19 cellular contexts compared by ENCODE assay signal in the genomic region with DNA sequence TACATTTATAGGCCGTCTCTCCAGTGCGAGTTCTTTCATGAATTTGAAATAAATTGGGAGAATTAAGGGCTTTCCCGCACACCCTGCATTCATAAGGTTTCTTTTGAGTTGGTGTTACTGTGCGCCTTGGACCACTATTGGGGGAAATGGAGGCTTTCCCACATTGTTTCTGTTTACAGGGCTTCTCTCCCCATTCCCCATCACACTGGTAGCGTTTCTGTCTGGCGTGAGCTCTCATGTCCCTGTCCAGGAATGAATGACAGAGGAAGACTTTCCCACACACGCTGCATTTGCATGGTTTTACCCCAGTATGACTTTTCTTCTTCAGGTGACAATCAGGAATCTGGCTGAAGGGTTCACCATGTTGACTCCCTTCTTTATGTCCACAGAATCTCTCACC.
"Had no signal": no experiment of that assay in that cellular context is flagged by ENCODE, and none has a peak within 500 bp of the region (broad histone marks: within the 10 kb centered on the region; RNA-seq: fewer than 3 reads in every experiment).

No MANE protein-coding gene starts in this region.

- ATAC-seq: SK-N-SH treated with all-trans-retinoic acid at 6 μM for 48 hours had no signal

- DNase-seq: Karpas-422, KG1, MM.1S, NCI-H1092 treated with DMSO at 0.1 percent for 48 hours, NCI-H1436, NCI-H187, NCI-H2029, NCI-H2081 treated with DMSO at 0.1 percent for 48 hours, NCI-H2171, NCI-H226, NCI-H446, NCI-H510A, NCI-H524 treated with DMSO at 0.1 percent for 48 hours, NCI-H69, NCI-H774, RPMI8226, SHP77 had no signal

- H3K27ac ChIP-seq: HL-60 had no signal
